ENCODE assay signal across 8 cellular contexts in genomic region chr9:73151653-73152382, GRCh38. TPM values are rescaled to one million over a fixed set of nuclear protein-coding genes. Genes with fewer than 3 reads are reported as not detected.
DNase-seq lines count a peak whose midpoint lies in the region; ATAC-seq and TF ChIP-seq lines count a peak whose summit lies in the region.

ANXA1 (plus strand) TSS chr9:73151865; CDS start chr9:73158536, 6,671 bp downstream.

- intact Hi-C loops in A673 (cut with micrococcal nuclease; ENCODE audit: unreplicated experiment): loop anchor here (2.0 kb wide), 2 partner anchors 19 to 29 kb away; no protein-coding TSS in a partner anchor
- intact Hi-C loops in prostate gland (cut with DNase I): no loop called here

- H3K9me3 ChIP-seq in A673 (ENCODE audit: low read depth, low read length, poor library complexity, severe bottlenecking) (no peaks in the 10 kb centered on the region), prostate gland (no peaks in the 10 kb centered on the region)

- peaks cover 61% of the 10 kb centered on the region for H3K4me1 ChIP-seq in A673 (ENCODE audit: insufficient read depth, low read length, poor library complexity, severe bottlenecking)
- peaks cover 54% of the 10 kb centered on the region for H3K4me1 ChIP-seq in foreskin keratinocyte
- H3K4me1 ChIP-seq in prostate gland (replicated peaks): peaks cover 7% of the 10 kb centered on the region

- peak; percentile 73 for ATAC-seq in foreskin keratinocyte
- no peak for ATAC-seq in GM21360 (IDR thresholded peaks at IDR 0.05; ENCODE audit: unreplicated experiment)

- H3K27me3 Mint-ChIP-seq in activated CD4-positive, alpha-beta memory T cell treated with anti-CD3 and anti-CD28 coated beads, Interleukin-2, amount 10 ng/mL, durations not matched to agents 7 days and 5 days: no peaks in the 10 kb centered on the region

- TF ChIP-seq CTCF in A673 (conservative IDR thresholded peaks at IDR 0.05; ENCODE audit: low read depth, low read length) (no peak), foreskin keratinocyte (conservative IDR thresholded peaks at IDR 0.05) (no peak), prostate gland (IDR thresholded peaks at IDR 0.05) (no peak)

- H3K36me3 ChIP-seq in A673 (ENCODE audit: insufficient read depth, low read length, poor library complexity, severe bottlenecking): no peaks in the 10 kb centered on the region
- no peaks in the 10 kb centered on the region for H3K36me3 ChIP-seq in prostate gland

- peaks cover 22% of the 10 kb centered on the region for H3K36me3 Mint-ChIP-seq in activated CD4-positive, alpha-beta memory T cell treated with anti-CD3 and anti-CD28 coated beads, Interleukin-2, amount 10 ng/mL, durations not matched to agents 7 days and 5 days (ENCODE audit: low read depth)

- H3K4me3 Mint-ChIP-seq in activated CD4-positive, alpha-beta memory T cell treated with anti-CD3 and anti-CD28 coated beads, Interleukin-2, amount 10 ng/mL, durations not matched to agents 7 days and 5 days: peak within 1 kb of the TSS; percentile 88

- POLR2A ChIA-PET in A673 (lab: Charles Lee; ENCODE audit: low non-redundant PET): no interaction called here
- POLR2A ChIA-PET in activated CD4-positive, alpha-beta memory T cell treated with anti-CD3 and anti-CD28 coated beads, Interleukin-2, amount 10 ng/mL, durations not matched to agents 7 days and 5 days (lab: Charles Lee): interaction anchor here (1.1 to 3.4 kb wide), 7 partner anchors 8 to 44 kb away, joined by 3 to 22 read pairs (median 4); no protein-coding TSS in a partner anchor

- DNase-seq in A673 (ENCODE audit: low spot score) (peak; percentile 81), HS-5 (ENCODE audit: low read depth) (peak; percentile 80), foreskin keratinocyte (peak; percentile 85 to 93), prostate gland (ENCODE audit: low spot score) (peak; percentile 73), GOT3 (lab: John Stamatoyannopoulos, UW) (no peak), SK-N-DZ (ENCODE audit: low spot score) (no peak)
- no peak for DNase-seq in activated CD4-positive, alpha-beta memory T cell treated with anti-CD3 and anti-CD28 coated beads, Interleukin-2, amount 10 ng/mL, durations not matched to agents 7 days and 5 days

- 8% methylated on average over 1 of the region's 1 CpG for WGBS in prostate gland

- H3K9me3 Mint-ChIP-seq in activated CD4-positive, alpha-beta memory T cell treated with anti-CD3 and anti-CD28 coated beads, Interleukin-2, amount 10 ng/mL, durations not matched to agents 7 days and 5 days: no peaks in the 10 kb centered on the region

- CTCF ChIA-PET in A673 (lab: Charles Lee): no interaction called here
- CTCF ChIA-PET in activated CD4-positive, alpha-beta memory T cell treated with anti-CD3 and anti-CD28 coated beads, Interleukin-2, amount 10 ng/mL, durations not matched to agents 7 days and 5 days (lab: Charles Lee): interaction anchor here (0.7 to 1.3 kb wide), 4 partner anchors 21 to 1877 kb away, joined by 3 read pairs; no protein-coding TSS in a partner anchor

- H3K4me3 ChIP-seq in A673 (ENCODE audit: low read depth, low read length, poor library complexity, severe bottlenecking): peak within 1 kb of the TSS; percentile 65
- peak within 1 kb of the TSS; percentile 30 to 47 for H3K4me3 ChIP-seq in prostate gland

- H3K27me3 ChIP-seq in A673 (replicated peaks; ENCODE audit: insufficient read depth, low read depth, low read length, poor library complexity): no peaks in the 10 kb centered on the region
- no peaks in the 10 kb centered on the region for H3K27me3 ChIP-seq in foreskin keratinocyte
- H3K27me3 ChIP-seq in prostate gland (replicated peaks; ENCODE audit: insufficient read depth): no peaks in the 10 kb centered on the region

- BruUV-seq in A673 (replicated peaks; lab: Mats Ljungman, UMichigan): TSS peak; percentile 63

- TF ChIP-seq POLR2A in prostate gland (IDR thresholded peaks at IDR 0.05): peak; percentile 76

- peaks cover 72% of the 10 kb centered on the region for H3K4me1 Mint-ChIP-seq in activated CD4-positive, alpha-beta memory T cell treated with anti-CD3 and anti-CD28 coated beads, Interleukin-2, amount 10 ng/mL, durations not matched to agents 7 days and 5 days

- peak within 1 kb of the TSS; percentile 90 for H3K27ac Mint-ChIP-seq in activated CD4-positive, alpha-beta memory T cell treated with anti-CD3 and anti-CD28 coated beads, Interleukin-2, amount 10 ng/mL, durations not matched to agents 7 days and 5 days

- peak within 1 kb of the TSS; percentile 90 for H3K27ac ChIP-seq in A673 (ENCODE audit: low read depth, low read length, poor library complexity, severe bottlenecking)
- H3K27ac ChIP-seq in foreskin keratinocyte: peak within 1 kb of the TSS; percentile 87
- H3K27ac ChIP-seq in prostate gland: peak within 1 kb of the TSS; percentile 62 to 75

RNA-seq across cellular contexts. Expression of gene ANXA1, which starts in this region (rescaled TPM):
- total RNA-seq in A673 (2021) (338 and 430 TPM in 2 replicates), foreskin keratinocyte (880 and 908 TPM in 2 replicates), prostate gland (100 to 1,000 TPM in 1 of 2 donors, 10 to 100 TPM in 1; 65.3 to 341 TPM)
- total RNA-seq in activated CD4-positive, alpha-beta memory T cell treated with anti-CD3 and anti-CD28 coated beads, Interleukin-2, amount 10 ng/mL, durations not matched to agents 7 days and 5 days: 100 to 1,000 TPM; 204 TPM
- polyA plus RNA-seq in foreskin keratinocyte: 712 and 776 TPM in 2 replicates
- not detected in 2 replicates for polyA plus RNA-seq in SK-N-DZ (2014; cell fraction: cytosol; rRNA removed)
- not detected in 2 replicates for polyA plus RNA-seq in SK-N-DZ (2014; cell fraction: nucleus; rRNA removed)

Comparison
In these comparisons a context has a peak if more than half of its experiments do, and no peak if none do; other contexts are left out.
1. DNase-seq: peak in A673 (single experiment), HS-5 (single experiment), foreskin keratinocyte (2 of 2) and prostate gland (single experiment); none in activated CD4-positive, alpha-beta memory T cell treated with anti-CD3 and anti-CD28 coated beads, Interleukin-2, amount 10 ng/mL, durations not matched to agents 7 days and 5 days (single experiment), GOT3 (single experiment) and SK-N-DZ (single experiment).
2. Peak in every context shown above with its lines, with median percentiles within 50 percentile points of each other: H3K27ac ChIP-seq.